Comparison of ENCODE assay signal across 23 cellular contexts in the genomic region with DNA sequence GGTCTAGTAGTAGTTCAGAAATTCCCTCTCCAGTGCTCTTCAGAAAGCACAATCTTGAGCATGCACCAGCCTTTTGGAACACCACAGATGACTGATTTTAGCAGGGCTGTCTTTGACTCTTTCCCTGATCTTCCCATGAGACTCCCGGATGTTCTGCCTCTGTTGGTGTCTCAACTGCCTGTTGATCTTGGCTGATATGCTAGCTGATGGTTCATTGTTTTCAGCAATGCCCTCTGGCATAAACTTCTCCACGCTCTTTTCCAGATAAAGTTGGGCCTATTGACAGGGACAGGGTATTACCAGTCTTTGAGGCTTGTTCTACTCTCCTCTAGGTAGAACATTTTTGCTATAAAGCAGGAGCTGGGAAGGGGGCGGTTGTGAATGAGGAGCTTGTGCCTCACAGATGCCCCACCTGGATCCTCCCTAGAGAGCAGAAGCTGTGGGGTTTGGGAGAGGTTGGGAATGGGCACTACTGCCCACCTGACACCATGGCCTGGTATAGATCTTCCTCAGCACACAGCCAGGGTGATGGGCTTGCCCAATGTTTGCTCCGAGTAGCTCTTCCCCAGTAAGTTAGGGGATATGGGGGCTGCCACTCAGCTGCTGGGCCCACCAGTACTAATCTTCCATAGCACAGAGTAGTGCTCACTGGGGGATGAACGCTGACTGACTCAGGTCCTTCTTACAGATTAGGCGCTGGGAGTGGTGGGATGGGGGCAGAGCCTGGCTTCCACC.
"Had no signal": no experiment of that assay in that cellular context is flagged by ENCODE, and none has a peak within 500 bp of the region (broad histone marks: within the 10 kb centered on the region; RNA-seq: fewer than 3 reads in every experiment).

No MANE protein-coding gene starts in this region.

- H3K27ac Mint-ChIP-seq: activated CD4-positive, alpha-beta T cell treated with anti-CD3 and anti-CD28 coated beads for 36 hours; activated CD8-positive, alpha-beta T cell treated with anti-CD3 and anti-CD28 coated beads, Interleukin-2, amount 10 ng/mL, durations not matched to agents 7 days and 5 days; activated naive CD4-positive, alpha-beta T cell treated with anti-CD3 and anti-CD28 coated beads, Interleukin-2, amount 50 U/mL, for 24 hours; activated naive CD8-positive, alpha-beta T cell treated with anti-CD3 and anti-CD28 coated beads, Interleukin-2, amount 50 U/mL, for 24 hours; activated T-cell treated with anti-CD3 and anti-CD28 coated beads, Interleukin-2, amount 50 U/mL, for 24 hours; dendritic cell treated with granulocyte-macrophage colony-stimulating factor and Interleukin-4, amounts not matched to agents 40 ng/mL and 50 ng/mL, for 4 days; T-helper 2 cell treated with Interferon-gamma antibody and Interleukin-4, amounts not matched to agents 5 μg/mL and 100 μg/mL, for 36 hours had no signal

- H3K4me3 ChIP-seq: breast epithelium, esophagus muscularis mucosa, heart right ventricle, left ventricle myocardium inferior, lung, tibial artery had no signal

- H3K4me3 Mint-ChIP-seq: activated CD4-positive, alpha-beta T cell treated with anti-CD3 and anti-CD28 coated beads for 36 hours; activated CD8-positive, alpha-beta T cell treated with anti-CD3 and anti-CD28 coated beads, Interleukin-2, amount 10 ng/mL, durations not matched to agents 7 days and 5 days; activated naive CD4-positive, alpha-beta T cell treated with anti-CD3 and anti-CD28 coated beads, Interleukin-2, amount 50 U/mL, for 24 hours; activated naive CD8-positive, alpha-beta T cell treated with anti-CD3 and anti-CD28 coated beads, Interleukin-2, amount 50 U/mL, for 24 hours; activated T-cell treated with anti-CD3 and anti-CD28 coated beads, Interleukin-2, amount 50 U/mL, for 24 hours; dendritic cell treated with granulocyte-macrophage colony-stimulating factor and Interleukin-4, amounts not matched to agents 40 ng/mL and 50 ng/mL, for 4 days; stimulated activated naive CD8-positive, alpha-beta T cell treated with anti-CD3 and anti-CD28 coated beads, Interleukin-15, amount 100 ng/mL, for 72 hours; T-helper 2 cell treated with Interferon-gamma antibody and Interleukin-4, amounts not matched to agents 5 μg/mL and 100 μg/mL, for 36 hours had no signal

- DNase-seq: activated CD4-positive, alpha-beta T cell treated with anti-CD3 and anti-CD28 coated beads for 36 hours; activated CD4-positive, CD25-positive, alpha-beta regulatory T cell; activated CD8-positive, alpha-beta T cell treated with anti-CD3 and anti-CD28 coated beads, Interleukin-2, amount 10 ng/mL, durations not matched to agents 7 days and 5 days; activated naive CD8-positive, alpha-beta T cell treated with anti-CD3 and anti-CD28 coated beads, Interleukin-2, amount 50 U/mL, for 24 hours; activated T-cell treated with anti-CD3 and anti-CD28 coated beads, Interleukin-2, amount 50 U/mL, for 24 hours; central memory CD4-positive, alpha-beta T cell; effector CD4-positive, alpha-beta T cell; foreskin keratinocyte; heart right ventricle; kidney glomerular epithelial cell; left ventricle myocardium inferior; nucleus accumbens; right cardiac atrium; stimulated activated naive CD8-positive, alpha-beta T cell treated with anti-CD3 and anti-CD28 coated beads, Interleukin-15, amount 100 ng/mL, for 72 hours; T-helper 1 cell; tibial artery had no signal

- ATAC-seq: activated CD4-positive, alpha-beta T cell treated with anti-CD3 and anti-CD28 coated beads for 36 hours; activated CD8-positive, alpha-beta T cell treated with anti-CD3 and anti-CD28 coated beads, Interleukin-2, amount 10 ng/mL, durations not matched to agents 7 days and 5 days; activated naive CD8-positive, alpha-beta T cell treated with anti-CD3 and anti-CD28 coated beads, Interleukin-2, amount 50 U/mL, for 24 hours; foreskin keratinocyte; heart right ventricle; right cardiac atrium; stimulated activated naive CD8-positive, alpha-beta T cell treated with anti-CD3 and anti-CD28 coated beads, Interleukin-15, amount 100 ng/mL, for 72 hours had no signal

- H3K27me3 ChIP-seq: breast epithelium, esophagus muscularis mucosa, foreskin keratinocyte, heart right ventricle, tibial artery had no signal

- H3K27ac ChIP-seq: breast epithelium, esophagus muscularis mucosa, foreskin keratinocyte, heart right ventricle, left ventricle myocardium inferior, parathyroid adenoma, tibial artery had no signal

- H3K36me3 ChIP-seq: breast epithelium, esophagus muscularis mucosa, heart right ventricle, left ventricle myocardium inferior, tibial artery had no signal

- H3K4me1 ChIP-seq: breast epithelium, esophagus muscularis mucosa, foreskin keratinocyte, heart right ventricle, left ventricle myocardium inferior, parathyroid adenoma, tibial artery had no signal

- H3K27me3 Mint-ChIP-seq: activated naive CD4-positive, alpha-beta T cell treated with anti-CD3 and anti-CD28 coated beads, Interleukin-2, amount 50 U/mL, for 24 hours; stimulated activated naive CD8-positive, alpha-beta T cell treated with anti-CD3 and anti-CD28 coated beads, Interleukin-15, amount 100 ng/mL, for 72 hours had no signal

- H3K4me1 Mint-ChIP-seq: activated CD4-positive, alpha-beta T cell treated with anti-CD3 and anti-CD28 coated beads for 36 hours; activated naive CD4-positive, alpha-beta T cell treated with anti-CD3 and anti-CD28 coated beads, Interleukin-2, amount 50 U/mL, for 24 hours; activated naive CD8-positive, alpha-beta T cell treated with anti-CD3 and anti-CD28 coated beads, Interleukin-2, amount 50 U/mL, for 24 hours; stimulated activated naive CD8-positive, alpha-beta T cell treated with anti-CD3 and anti-CD28 coated beads, Interleukin-15, amount 100 ng/mL, for 72 hours had no signal
